1 cellular context compared by ENCODE assay signal in genomic region chr2:170525566-170525900, GRCh38.
TF ChIP-seq lines count a peak whose summit lies in the region.

No MANE protein-coding gene starts in this region.

TF ChIP-seq in SK-N-SH, 30 proteins besides CTCF, POLR2A, EP300 and RAD21 (continued from another document):
- peak; percentile 83 for TF ChIP-seq PBX3 (IDR thresholded peaks at IDR 0.05)
- no peak for TF ChIP-seq ELF1 (IDR thresholded peaks at IDR 0.05)
- peak; percentile 24; the same call in 1 of the 2 replicates for TF ChIP-seq MEF2A (IDR thresholded peaks at IDR 0.05; ENCODE audit: borderline replicate concordance, low read depth)
- peak; percentile 77 for TF ChIP-seq TCF12 (IDR thresholded peaks at IDR 0.05)
- no peak for TF ChIP-seq RCOR1 (IDR thresholded peaks at IDR 0.05; ENCODE audit: low read length)
- no peak for TF ChIP-seq NRF1 (IDR thresholded peaks at IDR 0.05; ENCODE audit: low read depth, low read length)
- no peak for TF ChIP-seq FOXJ3 (CRISPR knock-in tag; IDR thresholded peaks at IDR 0.05)
- TF ChIP-seq CHD2 (IDR thresholded peaks at IDR 0.05; ENCODE audit: low read length, partially characterized antibody): no peak
- no peak for TF ChIP-seq USF2 (IDR thresholded peaks at IDR 0.05; ENCODE audit: borderline replicate concordance, low read depth, low read length)
- TF ChIP-seq FOXM1 (IDR thresholded peaks at IDR 0.05; ENCODE audit: low read depth): no peak
- TF ChIP-seq SMC3 (IDR thresholded peaks at IDR 0.05; ENCODE audit: low read depth, low read length): no peak
TF ChIP-seq in SK-N-SH: peak in this region for 9.
